ENCODE assay signal across 8 cellular contexts in genomic region chr2:112542123-112542973, GRCh38. TPM values are rescaled to one million over a fixed set of nuclear protein-coding genes. Genes with fewer than 3 reads are reported as not detected.
DNase-seq lines count a peak whose midpoint lies in the region; ATAC-seq and TF ChIP-seq lines count a peak whose summit lies in the region.

POLR1B (plus strand) TSS chr2:112542465; CDS start chr2:112542495, 30 bp downstream.

- no peaks in the 10 kb centered on the region for H3K9me3 ChIP-seq in AG04450 (ENCODE audit: control insufficient read depth, insufficient read depth, low read length)
- H3K9me3 ChIP-seq in WERI-Rb-1 (ENCODE audit: severe bottlenecking), result no peaks in the 10 kb centered on the region

- no peaks in the 10 kb centered on the region for H3K27me3 ChIP-seq in AG04450 (ENCODE audit: control insufficient read depth, insufficient read depth, low read length)
- H3K27me3 ChIP-seq in WERI-Rb-1 (ENCODE audit: insufficient read depth, low read depth, severe bottlenecking), result no peaks in the 10 kb centered on the region

- H3K27ac ChIP-seq in AG04450 (ENCODE audit: low read depth, low read length) (peak within 1 kb of the TSS; percentile 90), WERI-Rb-1 (peak within 1 kb of the TSS; percentile 88)

- TF ChIP-seq CTCF in AG04450 (IDR thresholded peaks at IDR 0.05; ENCODE audit: low read depth, low read length), result no peak
- no peak for TF ChIP-seq CTCF in WERI-Rb-1 (IDR thresholded peaks at IDR 0.05; ENCODE audit: low read depth, low read length)
- no peak for TF ChIP-seq CTCF in cardiac fibroblast (IDR thresholded peaks at IDR 0.05; ENCODE audit: low read depth, low read length)

- H3K36me3 ChIP-seq in WERI-Rb-1, result peaks cover 17% of the 10 kb centered on the region

- POLR2A ChIA-PET in AG04450 (lab: Yijun Ruan, JAX), result no interaction called here

- CTCF ChIA-PET in AG04450 (lab: Charles Lee), result no interaction called here

- peak; percentile 80 for ATAC-seq in GM18868 (IDR thresholded peaks at IDR 0.05; ENCODE audit: unreplicated experiment)
- peak; percentile 75 for ATAC-seq in HG03097 (IDR thresholded peaks at IDR 0.05; ENCODE audit: low FRiP score, unreplicated experiment)

- DNase-seq in AG04450 (ENCODE audit: low read depth, low spot score), result peak; percentile 24
- peak; percentile 79 for DNase-seq in NCI-H2171 (lab: John Stamatoyannopoulos, UW)
- DNase-seq in WERI-Rb-1, result peak; percentile 85
- peak; percentile 75 to 83 for DNase-seq in cardiac fibroblast (ENCODE audit: low read depth in 2 of 2)
- DNase-seq in iPS-NIHi7 (ENCODE audit: extremely low spot score), result peak; percentile 85
- peak; percentile 44 for DNase-seq in smooth muscle cell of the brain vasculature (ENCODE audit: low read depth, low spot score)

- peak within 1 kb of the TSS; percentile 96 for H3K4me3 ChIP-seq in AG04450 (ENCODE audit: low read depth, low read length)
- H3K4me3 ChIP-seq in WERI-Rb-1 (ENCODE audit: low read depth, low read length), result peak within 1 kb of the TSS; percentile 94
- H3K4me3 ChIP-seq in cardiac fibroblast (replicated peaks in 1 of 2; ENCODE audit: low read depth in 2 of 2, low read length in 2 of 2), result peak within 1 kb of the TSS; percentile 82 to 94

RNA-seq across cellular contexts. Expression of gene POLR1B, which starts in this region (rescaled TPM):
- polyA plus RNA-seq in AG04450 (2011; rRNA removed), result 11.3 and 12.4 TPM in 2 replicates
- 24.5 and 33.0 TPM in 2 replicates for polyA minus RNA-seq in AG04450 (2011; rRNA and poly(A)+ RNA removed)

Comparison
In these comparisons a context has a peak if more than half of its experiments do, and no peak if none do; other contexts are left out.
1. Peak in every context shown above with its lines: DNase-seq, ATAC-seq, H3K4me3 ChIP-seq and H3K27ac ChIP-seq.
2. DNase-seq: peak in every context shown above with its lines; median percentile 85 in WERI-Rb-1; 85 in iPS-NIHi7; 79 in NCI-H2171; 79 in cardiac fibroblast; 44 in smooth muscle cell of the brain vasculature; 24 in AG04450.